Comparison of ENCODE assay signal across 1 cellular context in the genomic region with DNA sequence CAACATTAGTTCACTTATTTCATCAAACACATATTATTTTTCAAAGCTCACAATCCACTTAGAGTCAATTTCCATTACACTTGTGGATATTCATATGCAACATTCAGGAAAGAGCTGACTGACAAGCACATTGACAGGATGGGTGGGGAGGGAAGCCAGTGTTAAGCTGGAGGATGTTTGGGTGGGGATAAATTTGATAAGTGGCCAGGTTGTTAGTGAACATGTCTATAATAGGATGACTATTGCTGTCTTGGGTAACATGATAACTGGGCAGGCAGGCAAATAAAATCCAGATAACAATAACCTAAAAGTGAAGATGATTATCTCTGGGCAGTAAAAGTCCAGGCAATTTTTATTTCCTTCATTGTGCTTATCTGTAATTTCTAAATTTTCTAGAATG.
TF ChIP-seq lines count a peak whose summit lies in the region.

No MANE protein-coding gene starts in this region.

TF ChIP-seq in IMR-90, 13 proteins besides CTCF, POLR2A, EP300 and RAD21:
- TF ChIP-seq RCOR1 (IDR thresholded peaks at IDR 0.05; ENCODE audit: insufficient replicate concordance, low read length) (no peak), SMC3 (IDR thresholded peaks at IDR 0.05; ENCODE audit: low read depth, low read length) (no peak), MXI1 (IDR thresholded peaks at IDR 0.05; ENCODE audit: borderline replicate concordance, low read depth, low read length) (no peak), NFE2L2 (IDR thresholded peaks at IDR 0.05; ENCODE audit: low read depth, low read length) (no peak), RFX5 (IDR thresholded peaks at IDR 0.05; ENCODE audit: low read depth, low read length) (no peak), MAZ (IDR thresholded peaks at IDR 0.05; ENCODE audit: borderline replicate concordance, low read depth, low read length) (no peak), FOS (IDR thresholded peaks at IDR 0.05; ENCODE audit: low read depth, low read length) (no peak), CEBPB (IDR thresholded peaks at IDR 0.05; ENCODE audit: low read depth, low read length) (no peak), MAFK (IDR thresholded peaks at IDR 0.05; ENCODE audit: low read depth, low read length) (no peak), CHD1 (IDR thresholded peaks at IDR 0.05; ENCODE audit: low read depth, low read length) (no peak), BHLHE40 (IDR thresholded peaks at IDR 0.05; ENCODE audit: low read depth, low read length) (no peak)
- TF ChIP-seq, protein P1, sequence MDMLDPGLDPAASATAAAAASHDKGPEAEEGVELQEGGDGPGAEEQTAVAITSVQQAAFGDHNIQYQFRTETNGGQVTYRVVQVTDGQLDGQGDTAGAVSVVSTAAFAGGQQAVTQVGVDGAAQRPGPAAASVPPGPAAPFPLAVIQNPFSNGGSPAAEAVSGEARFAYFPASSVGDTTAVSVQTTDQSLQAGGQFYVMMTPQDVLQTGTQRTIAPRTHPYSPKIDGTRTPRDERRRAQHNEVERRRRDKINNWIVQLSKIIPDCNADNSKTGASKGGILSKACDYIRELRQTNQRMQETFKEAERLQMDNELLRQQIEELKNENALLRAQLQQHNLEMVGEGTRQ (IDR thresholded peaks at IDR 0.05; ENCODE audit: low read depth, low read length): no peak
- TF ChIP-seq, protein P2, sequence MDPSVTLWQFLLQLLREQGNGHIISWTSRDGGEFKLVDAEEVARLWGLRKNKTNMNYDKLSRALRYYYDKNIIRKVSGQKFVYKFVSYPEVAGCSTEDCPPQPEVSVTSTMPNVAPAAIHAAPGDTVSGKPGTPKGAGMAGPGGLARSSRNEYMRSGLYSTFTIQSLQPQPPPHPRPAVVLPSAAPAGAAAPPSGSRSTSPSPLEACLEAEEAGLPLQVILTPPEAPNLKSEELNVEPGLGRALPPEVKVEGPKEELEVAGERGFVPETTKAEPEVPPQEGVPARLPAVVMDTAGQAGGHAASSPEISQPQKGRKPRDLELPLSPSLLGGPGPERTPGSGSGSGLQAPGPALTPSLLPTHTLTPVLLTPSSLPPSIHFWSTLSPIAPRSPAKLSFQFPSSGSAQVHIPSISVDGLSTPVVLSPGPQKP (IDR thresholded peaks at IDR 0.05; ENCODE audit: borderline replicate concordance, low read depth, low read length): no peak
